In the genomic region with DNA sequence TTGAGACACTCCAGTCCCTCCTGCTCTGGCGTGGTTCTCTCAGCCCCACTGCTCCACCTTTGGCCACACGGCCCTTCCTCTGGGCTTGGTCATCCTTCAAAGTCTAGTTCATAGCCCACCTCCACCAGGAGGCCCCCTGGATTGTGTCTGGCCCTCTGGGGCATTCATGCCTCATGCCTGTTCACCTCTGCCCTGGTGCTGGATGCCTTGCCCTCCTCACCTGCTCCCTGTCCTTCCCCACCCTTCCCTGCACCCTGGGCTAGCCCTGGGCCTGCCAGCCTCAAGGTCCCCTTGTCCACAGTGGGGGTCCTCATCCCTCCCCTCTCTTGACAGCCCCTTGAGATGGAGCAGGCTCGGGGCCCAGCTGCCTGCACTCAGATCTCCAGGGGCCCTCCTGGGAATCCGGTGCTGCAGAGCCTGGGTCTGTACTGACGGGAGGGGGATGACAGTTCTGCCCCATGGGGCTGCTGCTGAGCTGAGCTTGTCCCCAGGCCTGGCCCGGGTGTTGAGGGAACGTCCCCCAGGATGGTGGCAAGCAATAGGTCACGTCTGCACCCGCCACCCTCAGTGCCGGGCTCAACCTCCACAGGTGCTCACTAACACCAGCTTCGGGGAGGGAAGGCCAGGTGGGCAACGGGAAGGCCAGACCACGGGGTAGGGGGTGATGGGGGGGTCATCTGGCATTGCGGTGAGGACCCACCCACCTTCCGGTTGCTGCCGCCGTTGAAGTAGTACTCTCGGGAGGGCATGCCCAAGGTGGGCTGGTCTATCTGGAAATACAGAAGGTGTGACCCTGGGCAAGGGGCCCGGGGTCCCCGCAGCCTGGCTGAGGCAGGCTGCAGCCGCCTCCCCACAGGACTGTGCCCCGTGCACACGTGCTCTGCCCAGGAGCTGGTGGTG, we compare ENCODE assay signal across 19 cellular contexts. TPM values are rescaled to one million over a fixed set of nuclear protein-coding genes. Genes with fewer than 3 reads are reported as not detected.
DNase-seq lines count a peak whose midpoint lies in the region; FAIRE-seq and TF ChIP-seq lines count a peak whose summit lies in the region.
"Had no signal": no experiment of that assay in that cellular context is flagged by ENCODE, and none has a peak within 500 bp of the region (broad histone marks: within the 10 kb centered on the region; RNA-seq: fewer than 3 reads in every experiment).

No MANE protein-coding gene starts in this region.

- H3K27me3 Mint-ChIP-seq in activated naive CD4-positive, alpha-beta T cell treated with anti-CD3 and anti-CD28 coated beads, Interleukin-2, amount 10 ng/mL, durations not matched to agents 7 days and 5 days = peaks cover 12% of the 10 kb centered on the region

- peaks cover 5% of the 10 kb centered on the region for H3K9me3 Mint-ChIP-seq in activated naive CD4-positive, alpha-beta T cell treated with anti-CD3 and anti-CD28 coated beads, Interleukin-2, amount 10 ng/mL, durations not matched to agents 7 days and 5 days

- TF ChIP-seq POLR2A in GM12891 (IDR thresholded peaks at IDR 0.05; ENCODE audit: low read depth, low read length) (no peak), testis (IDR thresholded peaks at IDR 0.05) (no peak)

- H3K36me3 ChIP-seq in testis (ENCODE audit: low read depth, missing control alignments) = no peaks in the 10 kb centered on the region
- H3K36me3 ChIP-seq: MG63 had no signal

- no peaks in the 10 kb centered on the region for H3K9me3 ChIP-seq in testis
- H3K9me3 ChIP-seq: MG63 had no signal

- intact Hi-C loops in testis (cut with DNase I; ENCODE audit: low total_unique reads) = no loop called here

- H3K27ac Mint-ChIP-seq in activated naive CD4-positive, alpha-beta T cell treated with anti-CD3 and anti-CD28 coated beads, Interleukin-2, amount 10 ng/mL, durations not matched to agents 7 days and 5 days = no peak overlapping the region

- no peaks in the 10 kb centered on the region for H3K4me1 Mint-ChIP-seq in activated naive CD4-positive, alpha-beta T cell treated with anti-CD3 and anti-CD28 coated beads, Interleukin-2, amount 10 ng/mL, durations not matched to agents 7 days and 5 days

- peak; percentile 13 for DNase-seq in activated naive CD4-positive, alpha-beta T cell treated with anti-CD3 and anti-CD28 coated beads, Interleukin-2, amount 10 ng/mL, durations not matched to agents 7 days and 5 days
- no peak for DNase-seq in activated naive CD4-positive, alpha-beta T cell (lab: John Stamatoyannopoulos, UW)
- DNase-seq in GM12891 (ENCODE audit: insufficient read length, low spot score) = peak; percentile 10
- DNase-seq in islet precursor cell = peak; percentile 50
- peak; percentile 8 for DNase-seq in testis
- no peak for DNase-seq in stimulated activated CD4-positive, alpha-beta T cell treated with anti-CD3 and anti-CD28 coated beads, Interleukin-2, amount 100 ng/mL, for 24 hours
- DNase-seq in NCI-H526 (lab: John Stamatoyannopoulos, UW) = no peak
- no peak for DNase-seq in stimulated activated CD4-positive, alpha-beta T cell treated with anti-CD3 and anti-CD28 coated beads, Interleukin-12 subunit alpha, Interleukin-12 subunit beta, amount 100 ng/mL, for 4 hours
- DNase-seq: C1 segment of cervical spinal cord, GDM1, GOT3, Karpas-422, MG63, NCI-H1092, NCI-H146, NCI-H2081, NCI-H524 had no signal

- H3K27me3 ChIP-seq in testis = no peaks in the 10 kb centered on the region

- CTCF ChIA-PET in activated naive CD4-positive, alpha-beta T cell treated with anti-CD3 and anti-CD28 coated beads, Interleukin-2, amount 10 ng/mL, durations not matched to agents 7 days and 5 days (lab: Charles Lee) = no interaction called here

- peaks cover 8% of the 10 kb centered on the region for H3K4me1 ChIP-seq in testis

- no peak overlapping the region for H3K27ac ChIP-seq in testis

- FAIRE-seq in GM12891 (lab: Jason Lieb, UNC) = no peak
- FAIRE-seq: A204.1, GM12878 had no signal

- H3K4me3 ChIP-seq in testis = no peak overlapping the region
- H3K4me3 ChIP-seq: GM12878, MG63 had no signal

- WGBS in testis, 2 donors = 84 to 92% methylated on average over 6 to 22 of the region's 23 CpGs

- H3K4me3 Mint-ChIP-seq in activated naive CD4-positive, alpha-beta T cell treated with anti-CD3 and anti-CD28 coated beads, Interleukin-2, amount 10 ng/mL, durations not matched to agents 7 days and 5 days = no peak overlapping the region

- H3K36me3 Mint-ChIP-seq in activated naive CD4-positive, alpha-beta T cell treated with anti-CD3 and anti-CD28 coated beads, Interleukin-2, amount 10 ng/mL, durations not matched to agents 7 days and 5 days = no peaks in the 10 kb centered on the region

- no peak for TF ChIP-seq CTCF in testis (IDR thresholded peaks at IDR 0.05)

TF ChIP-seq in GM12891, 5 proteins besides CTCF, POLR2A, EP300 and RAD21:
- TF ChIP-seq POU2F2 (IDR thresholded peaks at IDR 0.05; ENCODE audit: low read depth, low read length) = no peak
- TF ChIP-seq TAF1 (IDR thresholded peaks at IDR 0.05; ENCODE audit: low read depth, low read length) = no peak
- TF ChIP-seq PAX5 (IDR thresholded peaks at IDR 0.05; ENCODE audit: insufficient read depth, low read length, severe bottlenecking) = no peak

RNA-seq across cellular contexts. Expression of gene PRXL2B, which starts 18.5 kb away (rescaled TPM):
- 4.8 TPM for polyA plus RNA-seq in GM12891 (2012; ENCODE audit: low read depth, missing spikeins)
- total RNA-seq in testis = 10 to 100 TPM; 20.9 to 25.1 TPM
- 16.5 TPM for polyA plus RNA-seq in testis (ENCODE audit: insufficient read depth, low read depth, low replicate concordance)

RNA-seq across cellular contexts. Expression of gene MMEL1, which starts 27.7 kb away (rescaled TPM):
- polyA plus RNA-seq in GM12891 (2012; ENCODE audit: low read depth, missing spikeins) = not detected
- total RNA-seq in testis = 10 to 100 TPM; 17.2 to 18.8 TPM
- 36.4 TPM for polyA plus RNA-seq in testis (ENCODE audit: insufficient read depth, low read depth, low replicate concordance)
- total RNA-seq: GM12878 had no signal

RNA-seq across cellular contexts. Expression of gene TNFRSF14, which starts 48.9 kb away (rescaled TPM):
- polyA plus RNA-seq in GM12891 (2012; ENCODE audit: low read depth, missing spikeins) = 96.9 TPM
- 10 to 100 TPM; 39.0 to 45.1 TPM for total RNA-seq in testis
- polyA plus RNA-seq in testis (ENCODE audit: insufficient read depth, low read depth, low replicate concordance) = 26.0 TPM

Comparison
In these comparisons a context has a peak if more than half of its experiments do, and no peak if none do; other contexts are left out.
1. DNase-seq: peak in activated naive CD4-positive, alpha-beta T cell treated with anti-CD3 and anti-CD28 coated beads, Interleukin-2, amount 10 ng/mL, durations not matched to agents 7 days and 5 days (single experiment), GM12891 (single experiment), islet precursor cell (single experiment) and testis (single experiment); none in activated naive CD4-positive, alpha-beta T cell (0 of 4), stimulated activated CD4-positive, alpha-beta T cell treated with anti-CD3 and anti-CD28 coated beads, Interleukin-2, amount 100 ng/mL, for 24 hours (0 of 2), NCI-H526 (0 of 2) and stimulated activated CD4-positive, alpha-beta T cell treated with anti-CD3 and anti-CD28 coated beads, Interleukin-12 subunit alpha, Interleukin-12 subunit beta, amount 100 ng/mL, for 4 hours (single experiment).